8 cellular contexts compared by ENCODE assay signal in the genomic region with DNA sequence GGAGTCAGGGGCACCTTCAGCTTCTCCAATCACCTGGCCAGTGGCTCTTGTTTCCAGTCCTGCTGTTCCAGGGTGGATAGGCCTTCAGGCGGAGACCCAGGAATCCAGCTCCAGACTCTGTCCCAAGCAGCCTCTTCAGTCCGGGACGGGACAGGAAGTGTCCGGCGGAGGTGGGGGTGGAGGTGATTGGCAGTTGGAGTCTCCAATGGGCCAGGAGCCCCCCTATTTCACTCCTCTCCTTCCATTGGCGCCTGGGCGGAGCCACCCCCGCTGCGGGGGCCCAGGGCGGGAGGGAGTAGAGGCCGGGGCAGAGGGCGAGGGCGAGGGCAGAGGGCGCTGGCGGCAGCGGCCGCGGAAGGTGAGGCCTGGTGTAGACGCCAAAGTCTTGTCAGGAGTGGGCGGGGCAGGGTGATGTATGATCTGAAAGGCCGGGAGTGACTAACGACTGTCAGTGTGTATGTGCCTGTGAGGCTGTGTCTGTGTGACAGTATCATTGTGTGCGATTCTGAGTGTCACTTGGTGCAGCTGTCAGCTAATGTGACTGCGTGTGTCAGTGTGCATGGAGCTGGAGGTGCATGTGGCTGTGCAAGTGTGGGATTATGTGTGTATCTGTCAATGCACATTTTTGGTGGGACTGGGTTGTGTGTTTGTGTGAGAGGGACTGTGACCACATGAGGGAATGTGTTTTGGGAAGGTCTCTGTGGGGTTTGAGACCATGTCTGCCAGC. TPM values are rescaled to one million over a fixed set of nuclear protein-coding genes. Genes with fewer than 3 reads are reported as not detected.
DNase-seq lines count a peak whose midpoint lies in the region; ATAC-seq and TF ChIP-seq lines count a peak whose summit lies in the region.

TSS of gene IL11RA (plus strand) at position 310 of the 727 bp plus-strand sequence. CDS start 3,033 bp downstream, outside the sequence.

- 0 out of 2 replicates have a peak within 1 kb of the TSS, but pooled peaks have one; percentile 19 for H3K27ac ChIP-seq in PC-9
- H3K27ac ChIP-seq in uterus, result peak within 1 kb of the TSS; percentile 77 to 81

- intact Hi-C loops in PC-9 (cut with micrococcal nuclease; ENCODE audit: unreplicated experiment), result no loop called here
- intact Hi-C loops in cardiac septum (cut with DNase I), result no loop called here
- intact Hi-C loops in uterus (cut with DNase I; ENCODE audit: low total_unique reads), result no loop called here

- H3K79me2 ChIP-seq in PC-9 (ENCODE audit: low read depth), result peaks cover 10% of the 10 kb centered on the region; the same call in 1 of the 2 replicates

- ATAC-seq in omental fat pad (ENCODE audit: low FRiP score), result peak; percentile 63

- H3F3A ChIP-seq in PC-9 (ENCODE audit: insufficient read depth, low read depth), result peaks cover 7% of the 10 kb centered on the region; the same call in 1 of the 2 replicates

- BruUV-seq in PC-9 (replicated peaks; lab: Mats Ljungman, UMichigan), result no TSS peak

- H3K36me3 ChIP-seq in PC-9 (ENCODE audit: low read depth), result no peaks in the 10 kb centered on the region
- H3K36me3 ChIP-seq in adipocyte (ENCODE audit: control insufficient read depth, insufficient read depth, low read length, severe bottlenecking), result peaks cover 15% of the 10 kb centered on the region
- H3K36me3 ChIP-seq in uterus, result no peaks in the 10 kb centered on the region

- peak in 1 of 2 donors; percentile 40 for TF ChIP-seq POLR2A in uterus (IDR thresholded peaks at IDR 0.05)

- H4K20me1 ChIP-seq in PC-9 (ENCODE audit: insufficient read depth), result no peaks in the 10 kb centered on the region

- peak within 1 kb of the TSS; percentile 77 for H2AFZ ChIP-seq in PC-9

- H3K27me3 ChIP-seq in PC-9 (ENCODE audit: insufficient read depth, low read depth) (no peaks in the 10 kb centered on the region), adipocyte (replicated peaks; ENCODE audit: control insufficient read depth, insufficient read depth, low read length) (no peaks in the 10 kb centered on the region), uterus (no peaks in the 10 kb centered on the region)

- TF ChIP-seq CTCF in PC-9 (conservative IDR thresholded peaks at IDR 0.05) (no peak), omental fat pad (IDR thresholded peaks at IDR 0.05) (no peak), uterus (IDR thresholded peaks at IDR 0.05) (no peak)

- POLR2A ChIA-PET in PC-9 (lab: Charles Lee; ENCODE audit: unreplicated experiment), result interaction anchor here (0.6 kb wide), 1 partner anchor 1362 kb away, joined by 6 read pairs; the partner anchor contains the start of gene NFX1

- DNase-seq in NCI-H748 (lab: John Stamatoyannopoulos, UW; ENCODE audit: unreplicated experiment) (peak; percentile 41), NCI-H748 treated with DMSO at 0.1 percent for 48 hours (lab: John Stamatoyannopoulos, UW) (no peak), PC-9 (peak; percentile 65 to 86), adipocyte (ENCODE audit: low read depth) (peak; percentile 90), cardiac septum (ENCODE audit: low spot score) (peak; percentile 94), omental fat pad (ENCODE audit: low spot score) (peak; percentile 44), uterus (peak; percentile 91 to 94), SIG-M5 (lab: John Stamatoyannopoulos, UW) (no peak)

- H3K9me2 ChIP-seq in PC-9 (ENCODE audit: insufficient read depth), result no peaks in the 10 kb centered on the region

- peak within 1 kb of the TSS; percentile 85 for H3K9ac ChIP-seq in adipocyte (ENCODE audit: low read length)

- H3K4me3 ChIP-seq in PC-9 (peak within 1 kb of the TSS; percentile 54; the same call in 1 of the 2 replicates), adipocyte (ENCODE audit: low read length) (peak within 1 kb of the TSS; percentile 81), uterus (peak within 1 kb of the TSS; percentile 22 to 43)

- H3K4me1 ChIP-seq in PC-9 (replicated peaks; ENCODE audit: insufficient read depth), result peaks cover 19% of the 10 kb centered on the region
- peaks cover 58% of the 10 kb centered on the region for H3K4me1 ChIP-seq in adipocyte (ENCODE audit: control insufficient read depth, insufficient read depth, low read length)
- H3K4me1 ChIP-seq in uterus, result peaks cover 0 to 38% of the 10 kb centered on the region in 2 donors

- H3K4me2 ChIP-seq in PC-9, result peak within 1 kb of the TSS; percentile 74

- no peaks in the 10 kb centered on the region for H3K9me3 ChIP-seq in PC-9 (ENCODE audit: insufficient read depth, low read depth)
- no peaks in the 10 kb centered on the region for H3K9me3 ChIP-seq in adipocyte (ENCODE audit: control insufficient read depth, low read length)
- H3K9me3 ChIP-seq in uterus, result no peaks in the 10 kb centered on the region

- CTCF ChIA-PET in PC-9 (lab: Charles Lee), result no interaction called here

RNA-seq across cellular contexts. Expression of gene IL11RA, which starts in this region (rescaled TPM):
- total RNA-seq in PC-9 (2021), result 8.5 and 8.7 TPM in 2 replicates
- total RNA-seq in cardiac septum, result 59.4 TPM
- total RNA-seq in omental fat pad, result 10 to 100 TPM; 13.3 to 49.3 (median 23.1) TPM
- 100 to 1,000 TPM in 1 of 4 donors, 10 to 100 TPM in 2, 1 to 10 TPM in 1; 3.2 to 153 (median 49.9) TPM for total RNA-seq in uterus

Comparison
In these comparisons a context has a peak if more than half of its experiments do, and no peak if none do; other contexts are left out.
1. DNase-seq: peak in NCI-H748 (single experiment), PC-9 (2 of 2), adipocyte (single experiment), cardiac septum (single experiment), omental fat pad (single experiment) and uterus (2 of 2); none in NCI-H748 treated with DMSO at 0.1 percent for 48 hours (single experiment) and SIG-M5 (single experiment).
2. Peak in every context shown above with its lines, with median percentiles within 50 percentile points of each other: H3K4me3 ChIP-seq.